Comparison of ENCODE assay signal across 1 cellular context in the genomic region with DNA sequence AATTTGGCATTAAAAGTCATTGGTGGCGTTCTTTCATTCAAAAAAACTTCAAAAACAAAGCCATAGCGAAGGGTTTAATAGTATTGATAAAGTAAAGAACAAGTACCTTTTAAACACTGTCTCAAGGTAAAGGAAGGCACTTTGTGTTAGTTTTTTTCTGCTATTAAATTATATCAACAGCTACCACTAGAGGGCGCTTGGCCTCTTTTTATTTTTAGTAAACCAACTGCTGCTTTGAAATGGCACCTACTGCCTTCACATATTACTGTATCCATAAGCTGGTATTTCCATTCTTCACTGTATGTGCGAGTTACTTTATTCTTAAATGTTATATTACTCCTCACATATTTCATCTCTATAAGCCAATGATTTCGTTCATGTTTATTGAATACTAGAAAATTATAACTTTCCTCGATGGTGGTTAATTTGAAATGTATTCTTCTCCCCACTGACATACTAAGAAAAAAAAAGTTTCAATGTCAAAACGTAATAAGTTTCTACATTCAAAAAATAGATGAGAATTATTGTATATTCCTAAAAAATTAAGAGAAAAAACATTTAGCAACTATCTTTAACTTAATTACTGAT.
TF ChIP-seq lines count a peak whose summit lies in the region.

No MANE protein-coding gene starts in this region.

TF ChIP-seq in IMR-90, 13 proteins besides CTCF, POLR2A, EP300 and RAD21 (continued from another document):
- TF ChIP-seq ELK1 (IDR thresholded peaks at IDR 0.05; ENCODE audit: borderline replicate concordance, low read depth, low read length), result no peak
- TF ChIP-seq NFE2L2 (IDR thresholded peaks at IDR 0.05; ENCODE audit: low read depth, low read length), result no peak
- no peak for TF ChIP-seq MXI1 (IDR thresholded peaks at IDR 0.05; ENCODE audit: borderline replicate concordance, low read depth, low read length)
- TF ChIP-seq CEBPB (IDR thresholded peaks at IDR 0.05; ENCODE audit: low read depth, low read length), result no peak
